9 cellular contexts compared by ENCODE assay signal in the genomic region with DNA sequence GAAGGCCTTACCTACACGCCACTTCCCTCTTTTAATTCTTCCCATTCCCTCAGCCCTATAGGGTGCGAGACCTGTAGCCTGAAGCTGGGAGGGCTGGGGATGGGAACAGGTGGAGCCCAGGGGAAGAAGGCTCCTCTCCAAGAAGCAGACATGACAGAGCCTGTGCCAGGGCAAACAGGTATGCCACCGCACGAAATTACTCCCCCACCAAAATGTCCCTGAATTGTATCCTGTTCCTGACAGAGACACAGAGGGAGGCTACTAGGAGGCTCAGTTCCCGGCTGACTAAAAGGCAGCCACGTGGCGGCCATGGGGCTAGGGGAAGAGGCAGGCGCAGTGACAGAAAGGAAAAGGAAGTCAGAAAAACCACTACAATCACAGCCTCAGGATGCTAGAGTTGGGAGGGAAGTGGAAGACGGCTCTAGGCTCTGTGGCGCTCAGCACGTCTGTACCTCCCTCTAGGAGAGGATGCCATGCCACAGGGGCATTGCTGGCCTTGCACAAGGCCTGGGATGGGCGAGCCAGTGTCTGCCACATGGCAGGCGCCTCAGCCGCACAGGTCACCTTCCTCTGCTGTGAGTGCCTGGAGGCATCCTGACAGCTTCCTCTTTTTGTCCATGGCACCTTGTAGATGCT. TPM values are rescaled to one million over a fixed set of nuclear protein-coding genes. Genes with fewer than 3 reads are reported as not detected.
DNase-seq lines count a peak whose midpoint lies in the region; ATAC-seq and TF ChIP-seq lines count a peak whose summit lies in the region.
"Had no signal": no experiment of that assay in that cellular context is flagged by ENCODE, and none has a peak within 500 bp of the region (broad histone marks: within the 10 kb centered on the region; RNA-seq: fewer than 3 reads in every experiment).

No MANE protein-coding gene starts in this region.

- no peak overlapping the region for H3K4me3 ChIP-seq in esophagus (ENCODE audit: low read depth in 1 of 2, low read length in 2 of 2)
- no peak overlapping the region for H3K4me3 ChIP-seq in smooth muscle cell

- intact Hi-C loops in activated CD4-positive, alpha-beta memory T cell treated with anti-CD3 and anti-CD28 coated beads for 36 hours (cut with micrococcal nuclease) = loop anchor here (1.0 kb wide), 1 partner anchor 28 kb away; a partner anchor contains a TSS

- no peak for ATAC-seq in GM18870 (IDR thresholded peaks at IDR 0.05; ENCODE audit: unreplicated experiment)

- peaks cover 1% of the 10 kb centered on the region for H4K20me1 ChIP-seq in smooth muscle cell (ENCODE audit: low read depth)

- CTCF ChIA-PET in activated CD4-positive, alpha-beta memory T cell treated with anti-CD3 and anti-CD28 coated beads for 36 hours (lab: Charles Lee) = interaction anchor here (0.6 to 4.9 kb wide), 7 partner anchors 9 to 397 kb away, joined by 3 to 49 read pairs (median 4); a partner anchor contains a TSS

- H2AFZ ChIP-seq in smooth muscle cell (ENCODE audit: low read depth) = no peak overlapping the region

- POLR2A ChIA-PET in activated CD4-positive, alpha-beta memory T cell treated with anti-CD3 and anti-CD28 coated beads for 36 hours (lab: Charles Lee) = interaction anchor here (1.3 kb wide), 1 partner anchor 27 kb away, joined by 5 read pairs; a partner anchor contains a TSS

- DNase-seq in activated CD4-positive, alpha-beta memory T cell treated with anti-CD3 and anti-CD28 coated beads for 36 hours = peak; percentile 60
- DNase-seq in stimulated activated CD8-positive, alpha-beta memory T cell treated with anti-CD3 and anti-CD28 coated beads, Interleukin-4, amount 100 ng/mL, for 48 hours = peak; percentile 43
- no peak for DNase-seq in HPDE6-E6E7 (ENCODE audit: extremely low spot score)
- no peak for DNase-seq in smooth muscle cell (lab: John Stamatoyannopoulos, UW; ENCODE audit: unreplicated experiment)
- no peak for DNase-seq in COR-L47 (lab: John Stamatoyannopoulos, UW)

- H3K4me1 ChIP-seq in esophagus (ENCODE audit: control insufficient read depth in 2 of 2, insufficient read depth in 2 of 2, low read length in 1 of 2) (peaks cover 20 to 37% of the 10 kb centered on the region in 2 donors), smooth muscle cell (ENCODE audit: low read depth) (no peaks in the 10 kb centered on the region)

- no peak for TF ChIP-seq CTCF in smooth muscle cell (IDR thresholded peaks at IDR 0.05; ENCODE audit: borderline replicate concordance, insufficient read depth, poor library complexity, severe bottlenecking)

- no peaks in the 10 kb centered on the region for H3K27me3 Mint-ChIP-seq in activated CD4-positive, alpha-beta memory T cell treated with anti-CD3 and anti-CD28 coated beads for 36 hours

- no peaks in the 10 kb centered on the region for H3K36me3 ChIP-seq in KOPT-K1 (ENCODE audit: insufficient read depth, low read length)
- H3K36me3 ChIP-seq in esophagus (ENCODE audit: control insufficient read depth in 2 of 2, insufficient read depth in 2 of 2, low read length in 1 of 2) = peaks cover 0 to 2% of the 10 kb centered on the region in 2 donors
- H3K36me3 ChIP-seq in smooth muscle cell (ENCODE audit: low read depth) = no peaks in the 10 kb centered on the region

- H3K9me3 Mint-ChIP-seq in activated CD4-positive, alpha-beta memory T cell treated with anti-CD3 and anti-CD28 coated beads for 36 hours = no peaks in the 10 kb centered on the region

- H3K27ac ChIP-seq in KOPT-K1 (ENCODE audit: low read depth, low read length, poor library complexity, severe bottlenecking) = peak overlapping the region; percentile 70
- peak overlapping the region; percentile 33 to 78 for H3K27ac ChIP-seq in esophagus (ENCODE audit: low read depth in 2 of 2, low read length in 1 of 2)
- no peak overlapping the region for H3K27ac ChIP-seq in smooth muscle cell (ENCODE audit: low read depth)

- H3F3A ChIP-seq in smooth muscle cell (ENCODE audit: low read depth) = no peaks in the 10 kb centered on the region

- no peaks in the 10 kb centered on the region for H3K79me2 ChIP-seq in smooth muscle cell (ENCODE audit: low read depth)

- H3K4me3 Mint-ChIP-seq in activated CD4-positive, alpha-beta memory T cell treated with anti-CD3 and anti-CD28 coated beads for 36 hours = peak overlapping the region; percentile 53

- no peak overlapping the region for H3K4me2 ChIP-seq in smooth muscle cell

- H3K27ac Mint-ChIP-seq in activated CD4-positive, alpha-beta memory T cell treated with anti-CD3 and anti-CD28 coated beads for 36 hours = peak overlapping the region; percentile 89

- H3K9ac ChIP-seq in smooth muscle cell (ENCODE audit: low read depth) = no peak overlapping the region

- WGBS in esophagus, 2 donors = 37 to 55% methylated on average over 14 of the region's 14 CpGs
- 90% methylated on average over 14 of the region's 14 CpGs for WGBS in smooth muscle cell (ENCODE audit: low lambda C conversion rate)

- no peaks in the 10 kb centered on the region for H3K36me3 Mint-ChIP-seq in activated CD4-positive, alpha-beta memory T cell treated with anti-CD3 and anti-CD28 coated beads for 36 hours

- H3K9me3 ChIP-seq in KOPT-K1 (ENCODE audit: insufficient read depth, low read length, poor library complexity, severe bottlenecking) = no peaks in the 10 kb centered on the region
- no peaks in the 10 kb centered on the region for H3K9me3 ChIP-seq in esophagus (ENCODE audit: control insufficient read depth in 2 of 2, insufficient read depth in 1 of 2, low read depth in 1 of 2, low read length in 1 of 2)
- no peaks in the 10 kb centered on the region for H3K9me3 ChIP-seq in smooth muscle cell (replicated peaks; ENCODE audit: low read depth)

- H3K27me3 ChIP-seq in esophagus (ENCODE audit: control insufficient read depth in 1 of 2, insufficient read depth in 2 of 2, low read length in 2 of 2) = no peaks in the 10 kb centered on the region
- no peaks in the 10 kb centered on the region for H3K27me3 ChIP-seq in smooth muscle cell (ENCODE audit: low read depth)

- H3K4me1 Mint-ChIP-seq in activated CD4-positive, alpha-beta memory T cell treated with anti-CD3 and anti-CD28 coated beads for 36 hours (ENCODE audit: low read depth) = peaks cover 36% of the 10 kb centered on the region

RNA-seq across cellular contexts. Expression of a gene that starts 27.7 kb away (rescaled TPM):
- 10 to 100 TPM; 11.7 to 13.4 TPM for total RNA-seq in activated CD4-positive, alpha-beta memory T cell treated with anti-CD3 and anti-CD28 coated beads for 36 hours
- polyA plus RNA-seq in esophagus = 10 to 100 TPM in 1 of 2 donors, 1 to 10 TPM in 1; 8.9 to 15.0 TPM
- total RNA-seq in smooth muscle cell = 3.3 and 15.7 TPM in 2 replicates
- 15.3 and 18.2 TPM in 2 replicates for polyA plus RNA-seq in smooth muscle cell

RNA-seq across cellular contexts. Expression of a gene that starts 39.5 kb away (rescaled TPM):
- not detected for total RNA-seq in activated CD4-positive, alpha-beta memory T cell treated with anti-CD3 and anti-CD28 coated beads for 36 hours
- polyA plus RNA-seq in esophagus = 10 to 100 TPM in 1 of 2 donors, 1 to 10 TPM in 1; 1.6 to 13.4 TPM
- not detected in 2 replicates for total RNA-seq in smooth muscle cell
- polyA plus RNA-seq in smooth muscle cell = not detected in 2 replicates
- total RNA-seq: RPMI7951 had no signal

Comparison
In these comparisons a context has a peak if more than half of its experiments do, and no peak if none do; other contexts are left out.
1. DNase-seq: peak in activated CD4-positive, alpha-beta memory T cell treated with anti-CD3 and anti-CD28 coated beads for 36 hours (single experiment) and stimulated activated CD8-positive, alpha-beta memory T cell treated with anti-CD3 and anti-CD28 coated beads, Interleukin-4, amount 100 ng/mL, for 48 hours (single experiment); none in HPDE6-E6E7 (single experiment), smooth muscle cell (single experiment) and COR-L47 (single experiment).